ENCODE assay signal across 12 cellular contexts in genomic region chr6:105748737-105749161, GRCh38.
DNase-seq lines count a peak whose midpoint lies in the region; ATAC-seq and TF ChIP-seq lines count a peak whose summit lies in the region.
"Had no signal": no experiment of that assay in that cellular context is flagged by ENCODE, and none has a peak within 500 bp of the region (broad histone marks: within the 10 kb centered on the region; RNA-seq: fewer than 3 reads in every experiment).

No MANE protein-coding gene starts in this region.

- H3K4me3 Mint-ChIP-seq in mesothelial cell of epicardium: no peak overlapping the region
- no peak overlapping the region for H3K4me3 Mint-ChIP-seq in activated CD4-positive, alpha-beta T cell treated with anti-CD3 and anti-CD28 coated beads for 36 hours
- H3K4me3 Mint-ChIP-seq: neural progenitor cell had no signal

- intact Hi-C loops in activated CD4-positive, alpha-beta T cell treated with anti-CD3 and anti-CD28 coated beads for 36 hours (cut with DNase I, micrococcal nuclease): no loop called here

- H3K4me3 ChIP-seq in epithelial cell of proximal tubule (ENCODE audit: low read depth, low read length): no peak overlapping the region
- H3K4me3 ChIP-seq: neural progenitor cell had no signal

- CTCF ChIA-PET in activated CD4-positive, alpha-beta T cell treated with anti-CD3 and anti-CD28 coated beads for 36 hours (lab: Charles Lee): interaction anchor here (0.8 kb wide), 1 partner anchor 22 kb away, joined by 4 read pairs; no protein-coding TSS in a partner anchor

- TF ChIP-seq CTCF in epithelial cell of proximal tubule (conservative IDR thresholded peaks at IDR 0.05; ENCODE audit: low read depth, low read length): no peak
- no peak for TF ChIP-seq CTCF in mesothelial cell of epicardium (IDR thresholded peaks at IDR 0.05; ENCODE audit: unreplicated experiment)

- no peaks in the 10 kb centered on the region for H3K4me1 Mint-ChIP-seq in mesothelial cell of epicardium
- peaks cover 14% of the 10 kb centered on the region for H3K4me1 Mint-ChIP-seq in activated CD4-positive, alpha-beta T cell treated with anti-CD3 and anti-CD28 coated beads for 36 hours

- H3K36me3 Mint-ChIP-seq in mesothelial cell of epicardium: no peaks in the 10 kb centered on the region
- no peaks in the 10 kb centered on the region for H3K36me3 Mint-ChIP-seq in activated CD4-positive, alpha-beta T cell treated with anti-CD3 and anti-CD28 coated beads for 36 hours (ENCODE audit: low read depth)
- H3K36me3 Mint-ChIP-seq: neural progenitor cell had no signal

- H3K27me3 Mint-ChIP-seq in mesothelial cell of epicardium (ENCODE audit: low read depth): peaks cover 9% of the 10 kb centered on the region
- peaks cover 3% of the 10 kb centered on the region for H3K27me3 Mint-ChIP-seq in activated CD4-positive, alpha-beta T cell treated with anti-CD3 and anti-CD28 coated beads for 36 hours

- no peaks in the 10 kb centered on the region for H3K9me3 Mint-ChIP-seq in mesothelial cell of epicardium
- no peaks in the 10 kb centered on the region for H3K9me3 Mint-ChIP-seq in activated CD4-positive, alpha-beta T cell treated with anti-CD3 and anti-CD28 coated beads for 36 hours (ENCODE audit: low read depth)
- H3K9me3 Mint-ChIP-seq: neural progenitor cell had no signal

- H3K27ac Mint-ChIP-seq in mesothelial cell of epicardium: no peak overlapping the region
- no peak overlapping the region for H3K27ac Mint-ChIP-seq in activated CD4-positive, alpha-beta T cell treated with anti-CD3 and anti-CD28 coated beads for 36 hours
- H3K27ac Mint-ChIP-seq: neural progenitor cell had no signal

- no peak for ATAC-seq in activated CD4-positive, alpha-beta T cell treated with anti-CD3 and anti-CD28 coated beads for 36 hours
- ATAC-seq: HCT116 had no signal

- DNase-seq in NCI-H748 (lab: John Stamatoyannopoulos, UW; ENCODE audit: unreplicated experiment) (peak; percentile 17), NCI-H748 treated with DMSO at 0.1 percent for 48 hours (lab: John Stamatoyannopoulos, UW) (no peak), NCI-H226 (peak; percentile 29), epithelial cell of proximal tubule (ENCODE audit: low read depth) (peak; percentile 94), pons (ENCODE audit: low spot score) (peak; percentile 15), COLO829 (ENCODE audit: low spot score) (no peak), mesothelial cell of epicardium (ENCODE audit: low spot score in 2 of 2, unreplicated experiment in 2 of 2) (no peak)
- DNase-seq in activated CD4-positive, alpha-beta T cell treated with anti-CD3 and anti-CD28 coated beads for 36 hours: no peak
- DNase-seq: activated gamma-delta T cell, NCI-H1092 treated with DMSO at 0.1 percent for 48 hours had no signal

- POLR2A ChIA-PET in activated CD4-positive, alpha-beta T cell treated with anti-CD3 and anti-CD28 coated beads for 36 hours (lab: Charles Lee): no interaction called here

Comparison
In these comparisons a context has a peak if more than half of its experiments do, and no peak if none do; other contexts are left out.
1. DNase-seq: peak in NCI-H748 (single experiment), NCI-H226 (single experiment), epithelial cell of proximal tubule (single experiment) and pons (single experiment); none in NCI-H748 treated with DMSO at 0.1 percent for 48 hours (single experiment), COLO829 (single experiment), mesothelial cell of epicardium (0 of 2) and activated CD4-positive, alpha-beta T cell treated with anti-CD3 and anti-CD28 coated beads for 36 hours (single experiment).